1 cellular context compared by ENCODE assay signal in the genomic region with DNA sequence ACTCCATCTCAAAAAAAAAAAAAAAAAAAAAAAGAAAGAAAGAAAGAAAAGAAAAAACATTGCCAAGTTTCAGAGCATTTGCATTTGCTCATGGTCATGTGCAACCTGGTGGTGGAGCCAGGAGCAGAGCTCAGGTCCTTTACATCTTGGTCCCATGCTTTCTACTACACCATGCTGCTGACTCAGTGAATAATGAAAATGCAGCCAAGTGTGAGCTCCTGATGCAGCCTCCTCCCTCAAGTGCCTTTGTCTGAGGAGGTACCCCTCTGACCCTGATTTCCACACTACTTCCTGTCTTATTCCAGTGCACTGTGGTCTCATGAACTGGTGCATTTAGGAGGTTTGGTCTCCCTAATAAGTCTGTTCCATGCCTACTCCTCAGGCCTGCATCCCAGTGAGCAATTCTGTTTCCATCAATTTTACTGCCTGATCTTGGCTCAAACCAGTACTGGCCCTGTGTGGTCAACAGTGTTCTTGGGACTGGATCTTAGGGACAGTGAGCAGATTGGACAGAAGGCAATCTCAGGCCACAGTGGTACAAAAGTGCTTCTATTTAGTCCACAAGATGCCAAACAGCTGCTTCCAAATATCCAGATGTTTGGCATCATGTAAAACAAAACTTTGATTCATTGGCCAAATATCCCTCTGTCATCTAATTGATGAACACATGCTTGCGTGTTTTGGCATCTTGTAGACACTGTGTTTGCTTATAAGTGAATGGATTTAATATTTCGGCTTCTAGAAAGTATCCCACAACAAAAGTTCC.
TF ChIP-seq lines count a peak whose summit lies in the region.

No MANE protein-coding gene starts in this region.

TF ChIP-seq in GM23338, 12 proteins besides CTCF, POLR2A, EP300 and RAD21 (continued from another document):
- TF ChIP-seq, protein P1, sequence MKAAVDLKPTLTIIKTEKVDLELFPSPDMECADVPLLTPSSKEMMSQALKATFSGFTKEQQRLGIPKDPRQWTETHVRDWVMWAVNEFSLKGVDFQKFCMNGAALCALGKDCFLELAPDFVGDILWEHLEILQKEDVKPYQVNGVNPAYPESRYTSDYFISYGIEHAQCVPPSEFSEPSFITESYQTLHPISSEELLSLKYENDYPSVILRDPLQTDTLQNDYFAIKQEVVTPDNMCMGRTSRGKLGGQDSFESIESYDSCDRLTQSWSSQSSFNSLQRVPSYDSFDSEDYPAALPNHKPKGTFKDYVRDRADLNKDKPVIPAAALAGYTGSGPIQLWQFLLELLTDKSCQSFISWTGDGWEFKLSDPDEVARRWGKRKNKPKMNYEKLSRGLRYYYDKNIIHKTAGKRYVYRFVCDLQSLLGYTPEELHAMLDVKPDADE (IDR thresholded peaks at IDR 0.05): no peak
- no peak for TF ChIP-seq EZH2phosphoT487 (IDR thresholded peaks at IDR 0.05; ENCODE audit: unreplicated experiment)
- TF ChIP-seq NANOG (IDR thresholded peaks at IDR 0.05; ENCODE audit: borderline replicate concordance): no peak
- TF ChIP-seq, protein P2, sequence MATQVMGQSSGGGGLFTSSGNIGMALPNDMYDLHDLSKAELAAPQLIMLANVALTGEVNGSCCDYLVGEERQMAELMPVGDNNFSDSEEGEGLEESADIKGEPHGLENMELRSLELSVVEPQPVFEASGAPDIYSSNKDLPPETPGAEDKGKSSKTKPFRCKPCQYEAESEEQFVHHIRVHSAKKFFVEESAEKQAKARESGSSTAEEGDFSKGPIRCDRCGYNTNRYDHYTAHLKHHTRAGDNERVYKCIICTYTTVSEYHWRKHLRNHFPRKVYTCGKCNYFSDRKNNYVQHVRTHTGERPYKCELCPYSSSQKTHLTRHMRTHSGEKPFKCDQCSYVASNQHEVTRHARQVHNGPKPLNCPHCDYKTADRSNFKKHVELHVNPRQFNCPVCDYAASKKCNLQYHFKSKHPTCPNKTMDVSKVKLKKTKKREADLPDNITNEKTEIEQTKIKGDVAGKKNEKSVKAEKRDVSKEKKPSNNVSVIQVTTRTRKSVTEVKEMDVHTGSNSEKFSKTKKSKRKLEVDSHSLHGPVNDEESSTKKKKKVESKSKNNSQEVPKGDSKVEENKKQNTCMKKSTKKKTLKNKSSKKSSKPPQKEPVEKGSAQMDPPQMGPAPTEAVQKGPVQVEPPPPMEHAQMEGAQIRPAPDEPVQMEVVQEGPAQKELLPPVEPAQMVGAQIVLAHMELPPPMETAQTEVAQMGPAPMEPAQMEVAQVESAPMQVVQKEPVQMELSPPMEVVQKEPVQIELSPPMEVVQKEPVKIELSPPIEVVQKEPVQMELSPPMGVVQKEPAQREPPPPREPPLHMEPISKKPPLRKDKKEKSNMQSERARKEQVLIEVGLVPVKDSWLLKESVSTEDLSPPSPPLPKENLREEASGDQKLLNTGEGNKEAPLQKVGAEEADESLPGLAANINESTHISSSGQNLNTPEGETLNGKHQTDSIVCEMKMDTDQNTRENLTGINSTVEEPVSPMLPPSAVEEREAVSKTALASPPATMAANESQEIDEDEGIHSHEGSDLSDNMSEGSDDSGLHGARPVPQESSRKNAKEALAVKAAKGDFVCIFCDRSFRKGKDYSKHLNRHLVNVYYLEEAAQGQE (IDR thresholded peaks at IDR 0.05; ENCODE audit: unreplicated experiment): no peak
- TF ChIP-seq CREB1 (CRISPR knock-in tag; IDR thresholded peaks at IDR 0.05; ENCODE audit: low read depth): no peak
- no peak for TF ChIP-seq STAT1 (IDR thresholded peaks at IDR 0.05; ENCODE audit: unreplicated experiment)
- TF ChIP-seq, protein P3, sequence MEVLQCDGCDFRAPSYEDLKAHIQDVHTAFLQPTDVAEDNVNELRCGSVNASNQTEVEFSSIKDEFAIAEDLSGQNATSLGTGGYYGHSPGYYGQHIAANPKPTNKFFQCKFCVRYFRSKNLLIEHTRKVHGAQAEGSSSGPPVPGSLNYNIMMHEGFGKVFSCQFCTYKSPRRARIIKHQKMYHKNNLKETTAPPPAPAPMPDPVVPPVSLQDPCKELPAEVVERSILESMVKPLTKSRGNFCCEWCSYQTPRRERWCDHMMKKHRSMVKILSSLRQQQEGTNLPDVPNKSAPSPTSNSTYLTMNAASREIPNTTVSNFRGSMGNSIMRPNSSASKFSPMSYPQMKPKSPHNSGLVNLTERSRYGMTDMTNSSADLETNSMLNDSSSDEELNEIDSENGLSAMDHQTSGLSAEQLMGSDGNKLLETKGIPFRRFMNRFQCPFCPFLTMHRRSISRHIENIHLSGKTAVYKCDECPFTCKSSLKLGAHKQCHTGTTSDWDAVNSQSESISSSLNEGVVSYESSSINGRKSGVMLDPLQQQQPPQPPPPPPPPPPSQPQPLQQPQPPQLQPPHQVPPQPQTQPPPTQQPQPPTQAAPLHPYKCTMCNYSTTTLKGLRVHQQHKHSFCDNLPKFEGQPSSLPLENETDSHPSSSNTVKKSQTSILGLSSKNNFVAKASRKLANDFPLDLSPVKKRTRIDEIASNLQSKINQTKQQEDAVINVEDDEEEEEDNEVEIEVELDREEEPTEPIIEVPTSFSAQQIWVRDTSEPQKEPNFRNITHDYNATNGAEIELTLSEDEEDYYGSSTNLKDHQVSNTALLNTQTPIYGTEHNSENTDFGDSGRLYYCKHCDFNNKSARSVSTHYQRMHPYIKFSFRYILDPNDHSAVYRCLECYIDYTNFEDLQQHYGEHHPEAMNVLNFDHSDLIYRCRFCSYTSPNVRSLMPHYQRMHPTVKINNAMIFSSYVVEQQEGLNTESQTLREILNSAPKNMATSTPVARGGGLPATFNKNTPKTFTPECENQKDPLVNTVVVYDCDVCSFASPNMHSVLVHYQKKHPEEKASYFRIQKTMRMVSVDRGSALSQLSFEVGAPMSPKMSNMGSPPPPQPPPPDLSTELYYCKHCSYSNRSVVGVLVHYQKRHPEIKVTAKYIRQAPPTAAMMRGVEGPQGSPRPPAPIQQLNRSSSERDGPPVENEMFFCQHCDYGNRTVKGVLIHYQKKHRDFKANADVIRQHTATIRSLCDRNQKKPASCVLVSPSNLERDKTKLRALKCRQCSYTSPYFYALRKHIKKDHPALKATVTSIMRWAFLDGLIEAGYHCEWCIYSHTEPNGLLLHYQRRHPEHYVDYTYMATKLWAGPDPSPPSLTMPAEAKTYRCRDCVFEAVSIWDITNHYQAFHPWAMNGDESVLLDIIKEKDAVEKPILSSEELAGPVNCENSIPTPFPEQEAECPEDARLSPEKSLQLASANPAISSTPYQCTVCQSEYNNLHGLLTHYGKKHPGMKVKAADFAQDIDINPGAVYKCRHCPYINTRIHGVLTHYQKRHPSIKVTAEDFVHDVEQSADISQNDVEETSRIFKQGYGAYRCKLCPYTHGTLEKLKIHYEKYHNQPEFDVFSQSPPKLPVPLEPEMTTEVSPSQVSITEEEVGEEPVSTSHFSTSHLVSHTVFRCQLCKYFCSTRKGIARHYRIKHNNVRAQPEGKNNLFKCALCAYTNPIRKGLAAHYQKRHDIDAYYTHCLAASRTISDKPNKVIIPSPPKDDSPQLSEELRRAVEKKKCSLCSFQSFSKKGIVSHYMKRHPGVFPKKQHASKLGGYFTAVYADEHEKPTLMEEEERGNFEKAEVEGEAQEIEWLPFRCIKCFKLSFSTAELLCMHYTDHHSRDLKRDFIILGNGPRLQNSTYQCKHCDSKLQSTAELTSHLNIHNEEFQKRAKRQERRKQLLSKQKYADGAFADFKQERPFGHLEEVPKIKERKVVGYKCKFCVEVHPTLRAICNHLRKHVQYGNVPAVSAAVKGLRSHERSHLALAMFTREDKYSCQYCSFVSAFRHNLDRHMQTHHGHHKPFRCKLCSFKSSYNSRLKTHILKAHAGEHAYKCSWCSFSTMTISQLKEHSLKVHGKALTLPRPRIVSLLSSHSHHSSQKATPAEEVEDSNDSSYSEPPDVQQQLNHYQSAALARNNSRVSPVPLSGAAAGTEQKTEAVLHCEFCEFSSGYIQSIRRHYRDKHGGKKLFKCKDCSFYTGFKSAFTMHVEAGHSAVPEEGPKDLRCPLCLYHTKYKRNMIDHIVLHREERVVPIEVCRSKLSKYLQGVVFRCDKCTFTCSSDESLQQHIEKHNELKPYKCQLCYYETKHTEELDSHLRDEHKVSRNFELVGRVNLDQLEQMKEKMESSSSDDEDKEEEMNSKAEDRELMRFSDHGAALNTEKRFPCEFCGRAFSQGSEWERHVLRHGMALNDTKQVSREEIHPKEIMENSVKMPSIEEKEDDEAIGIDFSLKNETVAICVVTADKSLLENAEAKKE (CRISPR knock-in tag; IDR thresholded peaks at IDR 0.05): no peak
